Comparison of ENCODE assay signal across 1 cellular context in genomic region chr19:35828694-35829301, GRCh38.
A peak's percentile ranks its signal among the peaks of the same experiment; 100 is the strongest.
TF ChIP-seq lines count a peak whose summit lies in the region.

No MANE protein-coding gene starts in this region.

TF ChIP-seq in K562, 482 proteins besides CTCF, POLR2A, EP300 and RAD21 (continued from another document and continues in another):
- no peak for TF ChIP-seq NELFE (IDR thresholded peaks at IDR 0.05; ENCODE audit: insufficient read depth, insufficient read length)
- peak; percentile 78 for TF ChIP-seq MAX (CRISPR knock-in tag; IDR thresholded peaks at IDR 0.05)
- TF ChIP-seq TAF7 (tag; IDR thresholded peaks at IDR 0.05), result no peak
- peak in 1 of 2 experiments; percentile 77; a peak in 2 of 4 replicates for TF ChIP-seq MAZ (CRISPR knock-in tag; conservative IDR thresholded peaks at IDR 0.05 in 1 of 2, IDR thresholded peaks at IDR 0.05 in 1 of 2)
- TF ChIP-seq CBX3 (IDR thresholded peaks at IDR 0.05; ENCODE audit: borderline replicate concordance in 1 of 2, low read length in 2 of 2), result peak in 1 of 2 experiments; percentile 72; a peak in 1 of 3 replicates
- TF ChIP-seq ATF6 (CRISPR knock-in tag; IDR thresholded peaks at IDR 0.05), result peak; percentile 97
- no peak for TF ChIP-seq MCM5 (IDR thresholded peaks at IDR 0.05; ENCODE audit: low read depth)
- TF ChIP-seq REST (CRISPR knock-in tag; IDR thresholded peaks at IDR 0.05; ENCODE audit: low read depth), result peak; percentile 98
- no peak for TF ChIP-seq HNRNPLL (IDR thresholded peaks at IDR 0.05; ENCODE audit: low read depth, low read length, poor library complexity, severe bottlenecking)
- TF ChIP-seq HCFC1 (IDR thresholded peaks at IDR 0.05; ENCODE audit: low read depth, low read length), result peak; percentile 38; the same call in 1 of the 2 replicates
- no peak for TF ChIP-seq COPS2 (conservative IDR thresholded peaks at IDR 0.05)
- TF ChIP-seq NCOA1 (IDR thresholded peaks at IDR 0.05; ENCODE audit: low read depth), result peak; percentile 54; the same call in 1 of the 2 replicates
- no peak for TF ChIP-seq NR2C1 (IDR thresholded peaks at IDR 0.05)
- TF ChIP-seq NR2C1 (tag; IDR thresholded peaks at IDR 0.05), result no peak
- no peak for TF ChIP-seq FIP1L1 (IDR thresholded peaks at IDR 0.05; ENCODE audit: low read depth, low read length, poor library complexity, severe bottlenecking)
- peak; percentile 71; the same call in 1 of the 2 replicates for TF ChIP-seq ZNF766 (CRISPR knock-in tag; conservative IDR thresholded peaks at IDR 0.05)
- TF ChIP-seq TBL1XR1 (IDR thresholded peaks at IDR 0.05; ENCODE audit: low read length in 2 of 2), result no peak
- peak; percentile 41; the same call in 1 of the 2 replicates for TF ChIP-seq DMBX1 (CRISPR knock-in tag; IDR thresholded peaks at IDR 0.05; ENCODE audit: borderline replicate concordance)
- no peak; the same call in 1 of the 2 replicates for TF ChIP-seq AFF4 (CRISPR knock-in tag; IDR thresholded peaks at IDR 0.05)
- no peak for TF ChIP-seq JUND (IDR thresholded peaks at IDR 0.05; ENCODE audit: borderline replicate concordance, low read depth, low read length)
- peak; percentile 32; the same call in 1 of the 3 replicates for TF ChIP-seq JUND (tag; IDR thresholded peaks at IDR 0.05; ENCODE audit: borderline replicate concordance, low read depth, low read length)
- TF ChIP-seq ZNF24 (IDR thresholded peaks at IDR 0.05), result 0 out of 2 replicates have a peak, but pooled peaks have one; percentile 20
- peak; percentile 49; the same call in 1 of the 2 replicates for TF ChIP-seq CREM (IDR thresholded peaks at IDR 0.05; ENCODE audit: low read depth)
- no peak for TF ChIP-seq NFE2L1 (tag; IDR thresholded peaks at IDR 0.05; ENCODE audit: borderline replicate concordance, low read depth)
- TF ChIP-seq SMAD2 (IDR thresholded peaks at IDR 0.05; ENCODE audit: low read depth, low read length), result no peak
- TF ChIP-seq TEAD4 (IDR thresholded peaks at IDR 0.05; ENCODE audit: low read length), result no peak
- TF ChIP-seq TEAD4 (CRISPR knock-in tag; IDR thresholded peaks at IDR 0.05; ENCODE audit: borderline replicate concordance), result peak; percentile 52; the same call in 1 of the 2 replicates
- TF ChIP-seq NRF1 (conservative IDR thresholded peaks at IDR 0.05 in 1 of 2, IDR thresholded peaks at IDR 0.05 in 1 of 2), result no peak
- no peak for TF ChIP-seq HDAC6 (IDR thresholded peaks at IDR 0.05; ENCODE audit: low read depth, low read length)
- TF ChIP-seq ZNF232 (CRISPR knock-in tag; IDR thresholded peaks at IDR 0.05), result peak; percentile 96
- TF ChIP-seq HNRNPUL1 (IDR thresholded peaks at IDR 0.05; ENCODE audit: low read length), result no peak
- no peak for TF ChIP-seq ZNF644 (tag; IDR thresholded peaks at IDR 0.05; ENCODE audit: low read depth)
- TF ChIP-seq ZNF263 (CRISPR knock-in tag; IDR thresholded peaks at IDR 0.05; ENCODE audit: borderline replicate concordance), result peak; percentile 29; the same call in 1 of the 2 replicates
- no peak for TF ChIP-seq ZNF3 (CRISPR knock-in tag; IDR thresholded peaks at IDR 0.05)
- no peak for TF ChIP-seq BCOR (IDR thresholded peaks at IDR 0.05)
- TF ChIP-seq RERE (CRISPR knock-in tag; IDR thresholded peaks at IDR 0.05; ENCODE audit: borderline replicate concordance), result no peak
- TF ChIP-seq SIN3A (IDR thresholded peaks at IDR 0.05; ENCODE audit: borderline replicate concordance in 2 of 2, control insufficient read depth in 1 of 2, low read depth in 2 of 2, low read length in 2 of 2), result peak; percentile 75 to 96
- TF ChIP-seq ZNF436 (CRISPR knock-in tag; IDR thresholded peaks at IDR 0.05), result no peak
- peak in 1 of 2 experiments; percentile 54; a peak in 1 of 4 replicates for TF ChIP-seq SRF (CRISPR knock-in tag; IDR thresholded peaks at IDR 0.05)
- no peak for TF ChIP-seq DEAF1 (CRISPR knock-in tag; IDR thresholded peaks at IDR 0.05)
- TF ChIP-seq ZNF143 (CRISPR knock-in tag; IDR thresholded peaks at IDR 0.05), result 0 out of 2 replicates have a peak, but pooled peaks have one; percentile 26
- no peak for TF ChIP-seq ETV6 (IDR thresholded peaks at IDR 0.05; ENCODE audit: borderline replicate concordance in 1 of 2, low read depth in 2 of 2, low read length in 1 of 2)
- TF ChIP-seq ETV6 (CRISPR knock-in tag; IDR thresholded peaks at IDR 0.05; ENCODE audit: borderline replicate concordance), result peak; percentile 84; the same call in 1 of the 2 replicates
- TF ChIP-seq POLR3G (IDR thresholded peaks at IDR 0.05; ENCODE audit: extremely low read depth, insufficient read length, insufficient replicate concordance), result no peak
- TF ChIP-seq ZEB2 (IDR thresholded peaks at IDR 0.05), result no peak
